ENCODE assay signal across 17 cellular contexts in the genomic region with DNA sequence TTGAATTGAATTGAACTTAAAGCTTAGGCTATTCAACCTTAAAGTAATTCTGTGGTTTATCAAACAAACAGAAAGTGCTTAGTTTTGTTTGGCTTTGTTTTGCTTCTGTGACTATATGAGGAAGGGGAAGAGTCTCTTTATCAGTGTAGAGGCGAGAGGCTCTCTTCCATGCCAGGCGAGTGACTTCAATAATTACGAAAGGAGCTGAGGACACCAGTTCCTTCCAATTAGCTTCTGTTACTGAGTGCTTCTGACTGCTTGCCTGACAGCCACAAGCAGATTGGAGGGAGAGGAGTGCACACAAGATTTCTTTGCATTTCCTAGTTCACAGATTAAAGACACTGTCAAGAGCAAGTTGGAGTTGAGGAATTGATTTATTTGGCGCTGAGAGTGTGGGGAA.
"Had no signal": no experiment of that assay in that cellular context is flagged by ENCODE, and none has a peak within 500 bp of the region (broad histone marks: within the 10 kb centered on the region; RNA-seq: fewer than 3 reads in every experiment).

No MANE protein-coding gene starts in this region.

- H3K27me3 Mint-ChIP-seq: effector memory CD8-positive, alpha-beta T cell; stimulated activated naive CD8-positive, alpha-beta T cell treated with anti-CD3 and anti-CD28 coated beads, Interleukin-15, amount 100 ng/mL, for 72 hours had no signal

- H3K27ac Mint-ChIP-seq: activated naive CD4-positive, alpha-beta T cell treated with anti-CD3 and anti-CD28 coated beads, Interleukin-2, amount 50 U/mL, for 72 hours; activated T-helper 1 cell treated with anti-CD3 and anti-CD28 coated beads, Interleukin-12 subunit alpha, Interleukin-12 subunit beta, Interleukin-2, Interleukin-4 antibody, amounts not matched to agents 30 ng/mL and 10 ng/mL and 1 ng/mL, durations not matched to agents 14 hours and 24 hours and 36 hours; effector memory CD8-positive, alpha-beta T cell; stimulated activated naive CD8-positive, alpha-beta T cell treated with anti-CD3 and anti-CD28 coated beads, Interleukin-15, amount 100 ng/mL, for 72 hours had no signal

- H3K4me3 Mint-ChIP-seq: activated T-helper 1 cell treated with anti-CD3 and anti-CD28 coated beads, Interleukin-12 subunit alpha, Interleukin-12 subunit beta, Interleukin-2, Interleukin-4 antibody, amounts not matched to agents 30 ng/mL and 10 ng/mL and 1 ng/mL, durations not matched to agents 14 hours and 24 hours and 36 hours; effector memory CD8-positive, alpha-beta T cell; stimulated activated naive CD8-positive, alpha-beta T cell treated with anti-CD3 and anti-CD28 coated beads, Interleukin-15, amount 100 ng/mL, for 72 hours had no signal

- H3K9me3 Mint-ChIP-seq: activated T-helper 1 cell treated with anti-CD3 and anti-CD28 coated beads, Interleukin-12 subunit alpha, Interleukin-12 subunit beta, Interleukin-2, Interleukin-4 antibody, amounts not matched to agents 30 ng/mL and 10 ng/mL and 1 ng/mL, durations not matched to agents 14 hours and 24 hours and 36 hours had no signal

- H3K4me1 Mint-ChIP-seq: stimulated activated naive CD8-positive, alpha-beta T cell treated with anti-CD3 and anti-CD28 coated beads, Interleukin-15, amount 100 ng/mL, for 72 hours had no signal

- DNase-seq: activated CD4-positive, alpha-beta T cell treated with anti-CD3 and anti-CD28 coated beads for 1 hour; activated gamma-delta T cell treated with Interleukin-2 at 50 U/mL for 16 hours; adrenal gland; effector memory CD8-positive, alpha-beta T cell; foreskin keratinocyte; glutamatergic neuron; hippocampal formation; left colon; right lobe of liver; small intestine; stimulated activated CD4-positive, alpha-beta T cell treated with anti-CD3 and anti-CD28 coated beads, Interleukin-4, amount 100 ng/mL, for 1 hour; stimulated activated naive CD8-positive, alpha-beta T cell treated with anti-CD3 and anti-CD28 coated beads, Interleukin-15, amount 100 ng/mL, for 72 hours; T-helper 2 cell; trophoblast cell; WERI-Rb-1 had no signal

- H3K36me3 Mint-ChIP-seq: activated naive CD4-positive, alpha-beta T cell treated with anti-CD3 and anti-CD28 coated beads, Interleukin-2, amount 50 U/mL, for 72 hours had no signal
